8 cellular contexts compared by ENCODE assay signal in genomic region chr4:184473265-184473514, GRCh38. TPM values are rescaled to one million over a fixed set of nuclear protein-coding genes. Genes with fewer than 3 reads are reported as not detected.
DNase-seq lines count a peak whose midpoint lies in the region; ATAC-seq and TF ChIP-seq lines count a peak whose summit lies in the region.

No MANE protein-coding gene starts in this region.

- H3K4me3 ChIP-seq in MM.1S (ENCODE audit: low read length) (peak overlapping the region; percentile 23; the same call in 1 of the 2 replicates), fibroblast of mammary gland (ENCODE audit: control insufficient read depth, low read depth, low read length) (peak overlapping the region; percentile 72), skeletal muscle satellite cell (ENCODE audit: low read length) (peak overlapping the region; percentile 84)

- H3K9me3 ChIP-seq in MM.1S (replicated peaks; ENCODE audit: insufficient read depth, low read length) (no peaks in the 10 kb centered on the region), skeletal muscle satellite cell (replicated peaks; ENCODE audit: low read length) (no peaks in the 10 kb centered on the region)

- H3K4me2 ChIP-seq in MM.1S (ENCODE audit: low read depth, low read length) (no peak overlapping the region), skeletal muscle satellite cell (ENCODE audit: low read length) (peak overlapping the region; percentile 87)

- peaks cover 44% of the 10 kb centered on the region for H3F3A ChIP-seq in MM.1S (ENCODE audit: insufficient read depth, low read length)

- peaks cover 21% of the 10 kb centered on the region for H3K4me1 ChIP-seq in MM.1S (ENCODE audit: low read length)
- H3K4me1 ChIP-seq in skeletal muscle satellite cell (ENCODE audit: control insufficient read depth, insufficient read depth, low read length) = peaks cover 18% of the 10 kb centered on the region

- H2AFZ ChIP-seq in MM.1S (ENCODE audit: low read length) = no peak overlapping the region

- ATAC-seq in GM19328 (IDR thresholded peaks at IDR 0.05; ENCODE audit: unreplicated experiment) (peak; percentile 7), HG03097 (IDR thresholded peaks at IDR 0.05; ENCODE audit: low FRiP score, unreplicated experiment) (no peak), HG02884 (IDR thresholded peaks at IDR 0.05; ENCODE audit: unreplicated experiment) (no peak)

- H3K36me3 ChIP-seq in MM.1S (replicated peaks; ENCODE audit: insufficient read depth, low read length) (no peaks in the 10 kb centered on the region), skeletal muscle satellite cell (ENCODE audit: insufficient read depth, low read length) (no peaks in the 10 kb centered on the region)

- no peaks in the 10 kb centered on the region for H4K20me1 ChIP-seq in MM.1S (ENCODE audit: insufficient read depth, low read length)

- H3K27me3 ChIP-seq in MM.1S (replicated peaks; ENCODE audit: insufficient read depth, low read length) = no peaks in the 10 kb centered on the region
- H3K27me3 ChIP-seq in skeletal muscle satellite cell (ENCODE audit: control insufficient read depth, insufficient read depth, low read length) = no peaks in the 10 kb centered on the region

- peak overlapping the region; percentile 97; the same call in 1 of the 2 replicates for H3K9ac ChIP-seq in MM.1S (ENCODE audit: low read length)
- peak overlapping the region; percentile 88 for H3K9ac ChIP-seq in skeletal muscle satellite cell (ENCODE audit: low read depth, low read length)

- peaks cover 75% of the 10 kb centered on the region for H3K79me2 ChIP-seq in MM.1S (ENCODE audit: low read length)

- H3K27ac ChIP-seq in MM.1S (ENCODE audit: low read length) = peak overlapping the region; percentile 96; the same call in 1 of the 2 replicates

- no peak for TF ChIP-seq CTCF in MM.1S (IDR thresholded peaks at IDR 0.05; ENCODE audit: low read length)
- TF ChIP-seq CTCF in fibroblast of mammary gland (conservative IDR thresholded peaks at IDR 0.05; ENCODE audit: control insufficient read depth, insufficient read depth, low read depth, low read length) = no peak

- no peak for DNase-seq in MM.1S
- DNase-seq in fibroblast of mammary gland (ENCODE audit: low read depth) = no peak
- no peak for DNase-seq in DMS79 (lab: John Stamatoyannopoulos, UW)
- DNase-seq in HCEC 1CT = no peak

- H3K9me2 ChIP-seq in MM.1S (replicated peaks; ENCODE audit: insufficient read depth, low read length) = no peaks in the 10 kb centered on the region

RNA-seq across cellular contexts. Expression of gene IRF2, which starts 1.2 kb away (rescaled TPM):
- total RNA-seq in skeletal muscle satellite cell (2012; rRNA removed) = 21.3 and 31.7 TPM in 2 replicates

Comparison
In these comparisons a context has a peak if more than half of its experiments do, and no peak if none do; other contexts are left out.
1. H3K4me3 ChIP-seq: peak in every context shown above with its lines; median percentile 84 in skeletal muscle satellite cell; 72 in fibroblast of mammary gland; 23 in MM.1S.